ENCODE assay signal across 8 cellular contexts in genomic region chr3:129161860-129162271, GRCh38. TPM values are rescaled to one million over a fixed set of nuclear protein-coding genes. Genes with fewer than 3 reads are reported as not detected.
A peak's percentile ranks its signal among the peaks of the same experiment; 100 is the strongest.
DNase-seq lines count a peak whose midpoint lies in the region; ATAC-seq and TF ChIP-seq lines count a peak whose summit lies in the region.

No MANE protein-coding gene starts in this region.

- peak overlapping the region; percentile 79 to 95 for H3K4me3 ChIP-seq in HCT116 (replicated peaks in 1 of 2; ENCODE audit: low read depth in 1 of 2, low read length in 2 of 2)
- peak overlapping the region; percentile 95 for H3K4me3 ChIP-seq in SU-DHL-6 (ENCODE audit: insufficient read depth, low read length, poor library complexity, severe bottlenecking)
- H3K4me3 ChIP-seq in thyroid gland (replicated peaks in 1 of 3) = peak overlapping the region in 2 of 3 donors; percentile 63 to 73

- CTCF ChIA-PET in HCT116 (lab: Charles Lee) = interaction anchor here (0.6 to 3.1 kb wide), 11 partner anchors 9 to 191 kb away, joined by 3 to 49 read pairs (median 5); partner anchors contain the start of genes COPG1 and RAB43

- H3F3A ChIP-seq in SU-DHL-6 (ENCODE audit: insufficient read depth) = peaks cover 44% of the 10 kb centered on the region

- H3K9ac ChIP-seq in HCT116 (ENCODE audit: low read length) (peak overlapping the region; percentile 82), SU-DHL-6 (ENCODE audit: low read length) (peak overlapping the region; percentile 69)

- no peak; a peak in 1 of 6 replicates for TF ChIP-seq CTCF in HCT116 (IDR thresholded peaks at IDR 0.05 in 2 of 3, conservative IDR thresholded peaks at IDR 0.05 in 1 of 3; ENCODE audit: borderline replicate concordance in 1 of 3, insufficient read depth in 1 of 3, low read depth in 2 of 3, low read length in 2 of 3)
- peak; percentile 3 for TF ChIP-seq CTCF in SU-DHL-6 (IDR thresholded peaks at IDR 0.05; ENCODE audit: insufficient read depth, low read length, poor library complexity, severe bottlenecking)
- peak in 1 of 6 experiments; percentile 6 for TF ChIP-seq CTCF in thyroid gland (IDR thresholded peaks at IDR 0.05)

- ATAC-seq in HCT116 = peak; percentile 20

- H3K36me3 ChIP-seq in HCT116 (ENCODE audit: control insufficient read depth in 1 of 2, insufficient read depth in 2 of 2, low read length in 2 of 2) = peaks cover 13 to 15% of the 10 kb centered on the region in 2 experiments; a peak in 3 of 4 replicates
- peaks cover 13% of the 10 kb centered on the region; the same call in 1 of the 2 replicates for H3K36me3 ChIP-seq in SU-DHL-6 (ENCODE audit: low read length)
- peaks cover 20 to 27% of the 10 kb centered on the region in 2 donors for H3K36me3 ChIP-seq in thyroid gland

- H3K9me3 ChIP-seq in HCT116 (ENCODE audit: control insufficient read depth in 1 of 2, insufficient read depth in 1 of 2, low read depth in 1 of 2, low read length in 2 of 2) (no peaks in the 10 kb centered on the region), SU-DHL-6 (ENCODE audit: insufficient read depth, low read length) (no peaks in the 10 kb centered on the region), thyroid gland (no peaks in the 10 kb centered on the region)

- TF ChIP-seq POLR2A in HCT116 (IDR thresholded peaks at IDR 0.05; ENCODE audit: borderline replicate concordance, extremely low read depth, insufficient read depth, insufficient read length) (no peak), thyroid gland (IDR thresholded peaks at IDR 0.05) (no peak)

- POLR2A ChIA-PET in HCT116 (lab: Charles Lee) = interaction anchor here (0.7 to 1.9 kb wide), 6 partner anchors 11 to 85 kb away, joined by 3 to 7 read pairs (median 4); partner anchors contain the start of gene CNBP

- no TSS peak for BruUV-seq in HCT116 (replicated peaks; lab: Mats Ljungman, UMichigan)

- H3K27me3 ChIP-seq in HCT116 (ENCODE audit: insufficient read depth, low read length) (no peaks in the 10 kb centered on the region), SU-DHL-6 (ENCODE audit: low read length) (no peaks in the 10 kb centered on the region), thyroid gland (no peaks in the 10 kb centered on the region)

- H3K4me2 ChIP-seq in HCT116 (ENCODE audit: low read length) = peak overlapping the region; percentile 89
- H3K4me2 ChIP-seq in SU-DHL-6 (ENCODE audit: low read depth, low read length, poor library complexity, severe bottlenecking) = peak overlapping the region; percentile 91

- H3K27ac ChIP-seq in HCT116 (ENCODE audit: low read depth, low read length) (peak overlapping the region; percentile 85), SU-DHL-6 (ENCODE audit: low read depth, low read length) (peak overlapping the region; percentile 98), thyroid gland (peak overlapping the region; percentile 72 to 93 (median 92))

- H3K9me2 ChIP-seq in HCT116 (ENCODE audit: insufficient read depth) (no peaks in the 10 kb centered on the region), SU-DHL-6 (replicated peaks; ENCODE audit: insufficient read depth, low read length) (no peaks in the 10 kb centered on the region)

- RAD21 ChIA-PET in HCT116 (lab: Charles Lee; ENCODE audit: low non-redundant PET in 1 of 2, low total read pairs in 2 of 2, uncharacterized antibody in 2 of 2, unreplicated experiment in 2 of 2) = interaction anchor here in 1 of 2 experiments (0.7 to 1.4 kb wide), 2 partner anchors 84 to 87 kb away, joined by 3 to 4 read pairs; partner anchors contain the start of gene COPG1

- intact Hi-C loops in HCT116 (cut with micrococcal nuclease) (loop anchor here (1.0 kb wide), 1 partner anchor 83 kb away; no protein-coding TSS in a partner anchor), thyroid gland (cut with DNase I) (no loop called here)

- WGBS in thyroid gland, 2 donors = 0% methylated on average over 12 of the region's 12 CpGs

- no peak for TF ChIP-seq RAD21 in HCT116 (IDR thresholded peaks at IDR 0.05; ENCODE audit: low read depth)

- peak; percentile 23 for DNase-seq in DMS114 treated with DMSO at 0.1 percent for 48 hours (lab: John Stamatoyannopoulos, UW; ENCODE audit: unreplicated experiment)
- no peak for DNase-seq in HCT116 (ENCODE audit: low read depth, low spot score)
- peak; percentile 39 for DNase-seq in dermis blood vessel endothelial cell
- DNase-seq in medulla oblongata (ENCODE audit: extremely low spot score) = peak; percentile 9
- DNase-seq in thyroid gland = peak in 1 of 2 donors; percentile 13
- no peak for DNase-seq in NCI-H146 (lab: John Stamatoyannopoulos, UW)
- no peak for DNase-seq in hypothalamus (lab: John Stamatoyannopoulos, UW)

- H3K4me1 ChIP-seq in HCT116 (ENCODE audit: control insufficient read depth in 1 of 2, insufficient read depth in 2 of 2, low read length in 2 of 2) (peaks cover 10 to 22% of the 10 kb centered on the region in 2 experiments; a peak in 3 of 4 replicates), thyroid gland (peaks cover 15 to 16% of the 10 kb centered on the region in 2 donors)

- no peak overlapping the region for H2AFZ ChIP-seq in HCT116 (ENCODE audit: low read depth, low read length, poor library complexity, severe bottlenecking)
- peak overlapping the region; percentile 74 for H2AFZ ChIP-seq in SU-DHL-6 (ENCODE audit: low read depth, low read length, severe bottlenecking)

- H3K79me2 ChIP-seq in HCT116 (ENCODE audit: insufficient read depth, low read length) (peaks cover 25% of the 10 kb centered on the region), SU-DHL-6 (ENCODE audit: insufficient read depth, low read length) (peaks cover 23% of the 10 kb centered on the region)

- H4K20me1 ChIP-seq in HCT116 (ENCODE audit: insufficient read depth) (no peaks in the 10 kb centered on the region), SU-DHL-6 (ENCODE audit: low read depth, low read length) (no peaks in the 10 kb centered on the region)

TF ChIP-seq in HCT116, 20 proteins besides CTCF, POLR2A, EP300 and RAD21:
- TF ChIP-seq ZNF274 (IDR thresholded peaks at IDR 0.05; ENCODE audit: low read depth, low read length) = no peak
- no peak for TF ChIP-seq EZH2 (IDR thresholded peaks at IDR 0.05)
- no peak for TF ChIP-seq REST (IDR thresholded peaks at IDR 0.05; ENCODE audit: low read depth)
- TF ChIP-seq TCF7L2 (IDR thresholded peaks at IDR 0.05; ENCODE audit: borderline replicate concordance, extremely low read depth, insufficient read depth, insufficient read length) = no peak

RNA-seq across cellular contexts. Expression of gene ISY1, which starts 1.0 kb away (rescaled TPM):
- total RNA-seq in HCT116 (2021; ENCODE audit: unreplicated experiment) (43.6 TPM), dermis blood vessel endothelial cell (37.9 and 57.6 TPM in 2 replicates), thyroid gland (10 to 100 TPM; 15.8 to 31.8 (median 20.2) TPM)
- 26.3 and 27.4 TPM in 2 replicates for polyA plus RNA-seq in HCT116 (2012)

RNA-seq across cellular contexts. Expression of gene CNBP, which starts 21.8 kb away (rescaled TPM):
- 353 TPM for total RNA-seq in HCT116 (2021; ENCODE audit: unreplicated experiment)
- 338 TPM in 2 replicates for polyA plus RNA-seq in HCT116 (2012)
- 251 and 283 TPM in 2 replicates for total RNA-seq in dermis blood vessel endothelial cell
- total RNA-seq in thyroid gland = 100 to 1,000 TPM; 390 to 480 (median 421) TPM

RNA-seq across cellular contexts. Expression of gene RAB43, which starts 40.3 kb away (rescaled TPM):
- total RNA-seq in HCT116 (2021; ENCODE audit: unreplicated experiment) (13.5 TPM), dermis blood vessel endothelial cell (68.8 and 116 TPM in 2 replicates), thyroid gland (10 to 100 TPM; 22.8 to 34.4 (median 26.1) TPM)
- polyA plus RNA-seq in HCT116 (2012) = 11.2 and 13.0 TPM in 2 replicates

Comparison
In these comparisons a context has a peak if more than half of its experiments do, and no peak if none do; other contexts are left out.
1. DNase-seq: peak in DMS114 treated with DMSO at 0.1 percent for 48 hours (single experiment), dermis blood vessel endothelial cell (single experiment) and medulla oblongata (single experiment); none in HCT116 (single experiment), NCI-H146 (single experiment) and hypothalamus (0 of 51).
2. Peak in every context shown above with its lines, with median percentiles within 50 percentile points of each other: H3K27ac ChIP-seq and H3K4me3 ChIP-seq.